In genomic region chr5:79544136-79544535, GRCh38 we compare ENCODE assay signal across 1 cellular context.
TF ChIP-seq lines count a peak whose summit lies in the region.

No MANE protein-coding gene starts in this region.

TF ChIP-seq in K562, 482 proteins besides CTCF, POLR2A, EP300 and RAD21:
- no peak for TF ChIP-seq TEAD1 (CRISPR knock-in tag; IDR thresholded peaks at IDR 0.05)
- TF ChIP-seq PHF20 (IDR thresholded peaks at IDR 0.05; ENCODE audit: partially characterized antibody) = no peak
- no peak for TF ChIP-seq ARID2 (IDR thresholded peaks at IDR 0.05)
- TF ChIP-seq CEBPG (CRISPR knock-in tag; IDR thresholded peaks at IDR 0.05) = no peak
- TF ChIP-seq CEBPG (tag; conservative IDR thresholded peaks at IDR 0.05 in 1 of 2, IDR thresholded peaks at IDR 0.05 in 1 of 2) = no peak
- no peak for TF ChIP-seq ZNF644 (tag; IDR thresholded peaks at IDR 0.05; ENCODE audit: low read depth)
- TF ChIP-seq MYC (IDR thresholded peaks at IDR 0.05; ENCODE audit: low read depth, low read length) = no peak
- no peak for TF ChIP-seq MYC (CRISPR knock-in tag; IDR thresholded peaks at IDR 0.05; ENCODE audit: borderline replicate concordance, low read depth)
- no peak for TF ChIP-seq PCBP2 (IDR thresholded peaks at IDR 0.05; ENCODE audit: low read depth, low read length, poor library complexity, severe bottlenecking)
